In genomic region chr15:45638641-45639040, GRCh38 we compare ENCODE assay signal across 13 cellular contexts. TPM values are rescaled to one million over a fixed set of nuclear protein-coding genes. Genes with fewer than 3 reads are reported as not detected.
A peak's percentile ranks its signal among the peaks of the same experiment; 100 is the strongest.
DNase-seq lines count a peak whose midpoint lies in the region; ATAC-seq and TF ChIP-seq lines count a peak whose summit lies in the region.
"Had no signal": no experiment of that assay in that cellular context is flagged by ENCODE, and none has a peak within 500 bp of the region (broad histone marks: within the 10 kb centered on the region; RNA-seq: fewer than 3 reads in every experiment).

No MANE protein-coding gene starts in this region.

- no peak for TF ChIP-seq CTCF in stomach (IDR thresholded peaks at IDR 0.05)
- no peak for TF ChIP-seq CTCF in GM13977 (IDR thresholded peaks at IDR 0.05; ENCODE audit: extremely low read depth, insufficient read depth, missing control alignments)

- H3K4me1 Mint-ChIP-seq in activated T-cell treated with anti-CD3 and anti-CD28 coated beads, Interleukin-2, amount 50 U/mL, for 72 hours (ENCODE audit: low read depth): peaks cover 70% of the 10 kb centered on the region
- H3K4me1 Mint-ChIP-seq in activated CD8-positive, alpha-beta T cell treated with anti-CD3 and anti-CD28 coated beads, Interleukin-2, amount 10 ng/mL, durations not matched to agents 7 days and 5 days (ENCODE audit: low read depth): peaks cover 61% of the 10 kb centered on the region
- peaks cover 51 to 78% of the 10 kb centered on the region in 2 donors for H3K4me1 Mint-ChIP-seq in immature natural killer cell

- 86 to 94% (median 92%) methylated on average over 4 of the region's 4 CpGs for WGBS in stomach, 5 donors

- no peak for TF ChIP-seq EP300 in stomach (IDR thresholded peaks at IDR 0.05)

- H3K27me3 ChIP-seq in stomach: no peaks in the 10 kb centered on the region
- H3K27me3 ChIP-seq: SJSA1 had no signal

- H3K27me3 Mint-ChIP-seq in activated T-cell treated with anti-CD3 and anti-CD28 coated beads, Interleukin-2, amount 50 U/mL, for 72 hours (ENCODE audit: low read depth): no peaks in the 10 kb centered on the region
- no peaks in the 10 kb centered on the region for H3K27me3 Mint-ChIP-seq in activated CD8-positive, alpha-beta T cell treated with anti-CD3 and anti-CD28 coated beads, Interleukin-2, amount 10 ng/mL, durations not matched to agents 7 days and 5 days (ENCODE audit: low read depth)
- H3K27me3 Mint-ChIP-seq in immature natural killer cell (ENCODE audit: low read depth in 3 of 3): peaks cover 0 to 5% (median 4%) of the 10 kb centered on the region in 3 donors

- no peaks in the 10 kb centered on the region for H3K36me3 ChIP-seq in stomach
- H3K36me3 ChIP-seq: SJSA1 had no signal

- peaks cover 58 to 87% (median 73%) of the 10 kb centered on the region in 4 donors for H3K4me1 ChIP-seq in stomach

- H3K4me3 Mint-ChIP-seq in activated T-cell treated with anti-CD3 and anti-CD28 coated beads, Interleukin-2, amount 50 U/mL, for 72 hours: peak overlapping the region in 1 of 2 donors; percentile 98
- no peak overlapping the region for H3K4me3 Mint-ChIP-seq in activated CD8-positive, alpha-beta T cell treated with anti-CD3 and anti-CD28 coated beads, Interleukin-2, amount 10 ng/mL, durations not matched to agents 7 days and 5 days
- H3K4me3 Mint-ChIP-seq in immature natural killer cell: peak overlapping the region in 3 of 5 donors; percentile 21 to 30 (median 21)

- TF ChIP-seq POLR2A in stomach (IDR thresholded peaks at IDR 0.05): no peak

- CTCF ChIA-PET in activated CD8-positive, alpha-beta T cell treated with anti-CD3 and anti-CD28 coated beads, Interleukin-2, amount 10 ng/mL, durations not matched to agents 7 days and 5 days (lab: Charles Lee): no interaction called here

- H3K9me3 ChIP-seq in stomach: no peaks in the 10 kb centered on the region
- H3K9me3 ChIP-seq: SJSA1 had no signal

- no peak for DNase-seq in activated T-cell treated with anti-CD3 and anti-CD28 coated beads, Interleukin-2, amount 50 U/mL, for 72 hours
- DNase-seq in activated T-cell treated with anti-CD3 and anti-CD28 coated beads for 4 hours: no peak
- no peak for DNase-seq in activated CD8-positive, alpha-beta T cell treated with anti-CD3 and anti-CD28 coated beads, Interleukin-2, amount 10 ng/mL, durations not matched to agents 7 days and 5 days
- no peak for DNase-seq in immature natural killer cell
- DNase-seq in stomach: no peak
- no peak for DNase-seq in GM13977 (ENCODE audit: low spot score)
- no peak for DNase-seq in NCI-H69 (lab: John Stamatoyannopoulos, UW)
- DNase-seq: activated CD4-positive, alpha-beta T cell treated with anti-CD3 and anti-CD28 coated beads for 48 hours; NCI-H1417 treated with DMSO at 0.1 percent for 48 hours; NCI-H526 treated with DMSO at 0.1 percent for 48 hours; nucleus accumbens had no signal

- H3K4me3 ChIP-seq in stomach: no peak overlapping the region
- H3K4me3 ChIP-seq: SJSA1 had no signal

- H3K36me3 Mint-ChIP-seq in activated T-cell treated with anti-CD3 and anti-CD28 coated beads, Interleukin-2, amount 50 U/mL, for 72 hours (ENCODE audit: insufficient read depth in 2 of 2): peaks cover 18 to 20% of the 10 kb centered on the region in 2 donors
- peaks cover 51% of the 10 kb centered on the region for H3K36me3 Mint-ChIP-seq in activated CD8-positive, alpha-beta T cell treated with anti-CD3 and anti-CD28 coated beads, Interleukin-2, amount 10 ng/mL, durations not matched to agents 7 days and 5 days (ENCODE audit: low read depth)
- H3K36me3 Mint-ChIP-seq in immature natural killer cell: peaks cover 0 to 16% (median 5%) of the 10 kb centered on the region in 3 donors

- intact Hi-C loops in stomach (cut with DNase I; ENCODE audit: low total_unique reads): no loop called here

- POLR2A ChIA-PET in activated CD8-positive, alpha-beta T cell treated with anti-CD3 and anti-CD28 coated beads, Interleukin-2, amount 10 ng/mL, durations not matched to agents 7 days and 5 days (lab: Charles Lee): no interaction called here

- H3K27ac ChIP-seq in stomach: peak overlapping the region; percentile 2 to 98 (median 95)

- peaks cover 0 to 5% of the 10 kb centered on the region in 2 donors for H3K9me3 Mint-ChIP-seq in activated T-cell treated with anti-CD3 and anti-CD28 coated beads, Interleukin-2, amount 50 U/mL, for 72 hours
- no peaks in the 10 kb centered on the region for H3K9me3 Mint-ChIP-seq in activated CD8-positive, alpha-beta T cell treated with anti-CD3 and anti-CD28 coated beads, Interleukin-2, amount 10 ng/mL, durations not matched to agents 7 days and 5 days (ENCODE audit: insufficient read depth)
- no peaks in the 10 kb centered on the region for H3K9me3 Mint-ChIP-seq in immature natural killer cell

- in situ Hi-C loops in GM13977 (cut with MboI; ENCODE audit: low pct_unique_long_range_greater_than_20kb, low sequenced_read_pairs, unreplicated experiment): no loop called here

- peak overlapping the region; percentile 99 for H3K27ac Mint-ChIP-seq in activated T-cell treated with anti-CD3 and anti-CD28 coated beads, Interleukin-2, amount 50 U/mL, for 72 hours
- H3K27ac Mint-ChIP-seq in activated CD8-positive, alpha-beta T cell treated with anti-CD3 and anti-CD28 coated beads, Interleukin-2, amount 10 ng/mL, durations not matched to agents 7 days and 5 days: peak overlapping the region; percentile 98
- peak overlapping the region; percentile 29 to 97 (median 93) for H3K27ac Mint-ChIP-seq in immature natural killer cell

- no peak for ATAC-seq in activated T-cell treated with anti-CD3 and anti-CD28 coated beads, Interleukin-2, amount 50 U/mL, for 72 hours (replicated peaks in 1 of 2)
- no peak for ATAC-seq in activated CD8-positive, alpha-beta T cell treated with anti-CD3 and anti-CD28 coated beads, Interleukin-2, amount 10 ng/mL, durations not matched to agents 7 days and 5 days
- no peak for ATAC-seq in GM21390 (IDR thresholded peaks at IDR 0.05; ENCODE audit: unreplicated experiment)

RNA-seq across cellular contexts. Expression of gene SQOR, which starts 3.8 kb away (rescaled TPM):
- 100 to 1,000 TPM; 108 to 166 TPM for total RNA-seq in activated T-cell treated with anti-CD3 and anti-CD28 coated beads, Interleukin-2, amount 50 U/mL, for 72 hours
- total RNA-seq in activated CD8-positive, alpha-beta T cell treated with anti-CD3 and anti-CD28 coated beads, Interleukin-2, amount 10 ng/mL, durations not matched to agents 7 days and 5 days: 10 to 100 TPM; 75.8 to 79.6 TPM
- polyA plus RNA-seq in immature natural killer cell (100 to 1,000 TPM in 1 of 3 donors, 10 to 100 TPM in 2; 73.6 to 114 (median 82.1) TPM), stomach (100 to 1,000 TPM in 1 of 3 donors, 10 to 100 TPM in 2; 58.1 to 128 (median 63.1) TPM)
- total RNA-seq in stomach: 10 to 100 TPM; 49.6 to 70.6 (median 62.5) TPM

RNA-seq across cellular contexts. Expression of gene BLOC1S6, which starts 51.5 kb away (rescaled TPM):
- 10 to 100 TPM; 52.5 to 60.0 TPM for total RNA-seq in activated T-cell treated with anti-CD3 and anti-CD28 coated beads, Interleukin-2, amount 50 U/mL, for 72 hours
- 10 to 100 TPM; 32.9 to 35.2 TPM for total RNA-seq in activated CD8-positive, alpha-beta T cell treated with anti-CD3 and anti-CD28 coated beads, Interleukin-2, amount 10 ng/mL, durations not matched to agents 7 days and 5 days
- polyA plus RNA-seq in immature natural killer cell: 10 to 100 TPM; 45.0 to 57.1 (median 52.1) TPM
- 10 to 100 TPM in 4 of 5 donors, 1 to 10 TPM in 1; 7.6 to 74.5 (median 25.4) TPM for total RNA-seq in stomach
- polyA plus RNA-seq in stomach: 10 to 100 TPM; 12.5 to 36.8 (median 31.9) TPM
